ENCODE assay signal across 9 cellular contexts in the genomic region with DNA sequence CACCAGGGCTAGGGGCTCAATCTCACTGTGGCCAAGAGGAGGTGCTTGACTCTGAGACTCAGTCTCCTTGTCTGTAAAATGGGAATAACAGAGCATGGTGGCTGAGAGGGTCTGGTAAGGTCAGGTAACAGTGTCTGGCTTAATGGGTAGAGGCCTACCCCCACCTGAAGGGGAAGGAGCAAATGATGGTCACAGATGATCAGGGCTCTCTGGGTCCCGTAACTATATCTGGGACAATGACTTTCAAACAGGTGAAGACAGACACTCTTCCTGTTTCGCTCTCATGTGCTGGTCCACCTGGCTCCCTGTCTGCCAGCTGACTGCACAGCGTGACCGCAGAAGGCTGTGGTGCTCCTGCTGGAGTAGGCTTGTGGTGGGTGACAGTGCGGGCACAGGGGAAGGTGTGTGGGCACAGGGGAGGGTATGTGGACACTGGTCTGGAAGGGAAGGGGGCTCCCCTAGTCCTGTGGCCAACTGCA. TPM values are rescaled to one million over a fixed set of nuclear protein-coding genes. Genes with fewer than 3 reads are reported as not detected.
DNase-seq lines count a peak whose midpoint lies in the region; ATAC-seq and TF ChIP-seq lines count a peak whose summit lies in the region.
"Had no signal": no experiment of that assay in that cellular context is flagged by ENCODE, and none has a peak within 500 bp of the region (broad histone marks: within the 10 kb centered on the region; RNA-seq: fewer than 3 reads in every experiment).

No MANE protein-coding gene starts in this region.

- no peak overlapping the region for H2BK5ac ChIP-seq in IMR-90 (ENCODE audit: low read depth, low read length, poor library complexity, severe bottlenecking)

- no TSS peak for BruUV-seq in IMR-90 (replicated peaks; lab: Mats Ljungman, UMichigan)

- no peak overlapping the region for H2AK9ac ChIP-seq in IMR-90 (replicated peaks; ENCODE audit: low read depth, low read length, poor library complexity)

- no peak overlapping the region for H3K4me3 ChIP-seq in GM12864 (ENCODE audit: low read depth, low read length)
- H3K4me3 ChIP-seq in IMR-90 (ENCODE audit: insufficient read depth, low read depth, low read length), result no peak overlapping the region

- H3K27ac ChIP-seq in IMR-90 (ENCODE audit: insufficient read depth, low read length), result no peak overlapping the region

- peaks cover 13% of the 10 kb centered on the region for H3K4me1 ChIP-seq in IMR-90 (ENCODE audit: control insufficient read depth, insufficient read depth, low read length)

- H4K91ac ChIP-seq in IMR-90 (ENCODE audit: insufficient read depth, low read depth, low read length), result no peak overlapping the region

- DNase-seq in GM12864 (ENCODE audit: low read depth) (peak; percentile 61), IMR-90 (no peak), kidney tubule cell (ENCODE audit: low spot score) (peak; percentile 44), NCI-H128 (lab: John Stamatoyannopoulos, UW; ENCODE audit: unreplicated experiment) (no peak), GOT3 (lab: John Stamatoyannopoulos, UW) (no peak), NCI-H774 (lab: John Stamatoyannopoulos, UW) (no peak)
- DNase-seq in activated CD4-positive, alpha-beta T cell treated with anti-CD3 and anti-CD28 coated beads, Interleukin-2, amount 50 U/mL, for 1 hour, result no peak
- DNase-seq: effector memory CD4-positive, alpha-beta T cell had no signal

- H2BK120ac ChIP-seq in IMR-90 (ENCODE audit: low read depth, low read length), result no peak overlapping the region

- no peak overlapping the region for H3K56ac ChIP-seq in IMR-90 (ENCODE audit: extremely low read depth, insufficient read depth, low read length)

- in situ Hi-C loops in IMR-90 (cut with MboI; ENCODE audit: low sequenced_read_pairs), result no loop called here

- H3K4me2 ChIP-seq in IMR-90 (ENCODE audit: low read depth, low read length), result no peak overlapping the region

- H3K4ac ChIP-seq in IMR-90 (ENCODE audit: low read depth, low read length), result peak overlapping the region; percentile 41

- H2AK5ac ChIP-seq in IMR-90 (ENCODE audit: low read depth, low read length), result peak overlapping the region; percentile 51

- no peak for TF ChIP-seq RAD21 in IMR-90 (IDR thresholded peaks at IDR 0.05; ENCODE audit: low read length)

- CTCF ChIA-PET in IMR-90 (lab: Yijun Ruan, JAX), result no interaction called here

- no peak overlapping the region for H2BK15ac ChIP-seq in IMR-90 (ENCODE audit: low read depth, low read length)

- WGBS in IMR-90 (ENCODE audit: extremely low coverage in 2 of 2, insufficient read length in 1 of 2), 2 experiments, result 100% methylated on average over 1 of the region's 5 CpGs; no CpG with 5 or more reads in 1 of the 2 experiments

- no peak overlapping the region for H3K18ac ChIP-seq in IMR-90 (ENCODE audit: low read depth, low read length)

- peaks cover 17% of the 10 kb centered on the region; the same call in 1 of the 2 replicates for H3K9me1 ChIP-seq in IMR-90 (ENCODE audit: insufficient read depth, low read length)

- TF ChIP-seq CTCF in GM12864 (IDR thresholded peaks at IDR 0.05; ENCODE audit: low read depth, low read length, missing control alignments), result no peak
- no peak for TF ChIP-seq CTCF in IMR-90 (conservative IDR thresholded peaks at IDR 0.05; ENCODE audit: low read depth, low read length)

- H3K23ac ChIP-seq in IMR-90 (ENCODE audit: low read depth, low read length), result no peak overlapping the region

- no peak overlapping the region for H3K9ac ChIP-seq in IMR-90 (ENCODE audit: low read depth, low read length)

- no peak for TF ChIP-seq POLR2A in IMR-90 (IDR thresholded peaks at IDR 0.05; ENCODE audit: low read depth, low read length)

- H4K5ac ChIP-seq in IMR-90 (ENCODE audit: low read depth, low read length), result no peak overlapping the region

- POLR2A ChIA-PET in IMR-90 (lab: Charles Lee; ENCODE audit: unreplicated experiment), result no interaction called here

- ATAC-seq in GM21381 (IDR thresholded peaks at IDR 0.05; ENCODE audit: unreplicated experiment) (peak; percentile 42), IMR-90 (ENCODE audit: low read depth) (no peak)

- H3K14ac ChIP-seq in IMR-90 (replicated peaks; ENCODE audit: low read depth, low read length), result no peak overlapping the region

- no peak overlapping the region for H2BK20ac ChIP-seq in IMR-90 (ENCODE audit: low read depth, low read length)

- peaks cover 17 to 76% of the 10 kb centered on the region in 2 experiments; a peak in 3 of 4 replicates for H3K79me1 ChIP-seq in IMR-90 (ENCODE audit: low read depth in 1 of 2, low read length in 2 of 2)

- H3K36me3 ChIP-seq in IMR-90 (ENCODE audit: control insufficient read depth, insufficient read depth, low read length), result peaks cover 4% of the 10 kb centered on the region

- dilution Hi-C loops in IMR-90 (cut with HindIII; ENCODE audit: low sequenced_read_pairs, unreplicated experiment), result no loop called here

- H2AFZ ChIP-seq in IMR-90 (replicated peaks; ENCODE audit: low read length, poor library complexity), result no peak overlapping the region

- H3K9me3 ChIP-seq in IMR-90 (ENCODE audit: control insufficient read depth, insufficient read depth, low read length), result no peaks in the 10 kb centered on the region

- no peak overlapping the region for H4K8ac ChIP-seq in IMR-90 (ENCODE audit: low read depth in 2 of 2, low read length in 2 of 2)

- H3K27me3 ChIP-seq in IMR-90 (ENCODE audit: control insufficient read depth, insufficient read depth, low read length), result no peaks in the 10 kb centered on the region

- intact Hi-C loops in IMR-90 (cut with micrococcal nuclease), result no loop called here

- peaks cover 44% of the 10 kb centered on the region for H4K20me1 ChIP-seq in IMR-90 (ENCODE audit: insufficient read depth, low read length)

TF ChIP-seq in IMR-90, 13 proteins besides CTCF, POLR2A, EP300 and RAD21:
- TF ChIP-seq RCOR1 (IDR thresholded peaks at IDR 0.05; ENCODE audit: insufficient replicate concordance, low read length), result no peak
- no peak for TF ChIP-seq RFX5 (IDR thresholded peaks at IDR 0.05; ENCODE audit: low read depth, low read length)
- TF ChIP-seq, protein P1, sequence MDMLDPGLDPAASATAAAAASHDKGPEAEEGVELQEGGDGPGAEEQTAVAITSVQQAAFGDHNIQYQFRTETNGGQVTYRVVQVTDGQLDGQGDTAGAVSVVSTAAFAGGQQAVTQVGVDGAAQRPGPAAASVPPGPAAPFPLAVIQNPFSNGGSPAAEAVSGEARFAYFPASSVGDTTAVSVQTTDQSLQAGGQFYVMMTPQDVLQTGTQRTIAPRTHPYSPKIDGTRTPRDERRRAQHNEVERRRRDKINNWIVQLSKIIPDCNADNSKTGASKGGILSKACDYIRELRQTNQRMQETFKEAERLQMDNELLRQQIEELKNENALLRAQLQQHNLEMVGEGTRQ (IDR thresholded peaks at IDR 0.05; ENCODE audit: low read depth, low read length), result no peak
- TF ChIP-seq FOS (IDR thresholded peaks at IDR 0.05; ENCODE audit: low read depth, low read length), result no peak
- TF ChIP-seq CHD1 (IDR thresholded peaks at IDR 0.05; ENCODE audit: low read depth, low read length), result no peak
- TF ChIP-seq BHLHE40 (IDR thresholded peaks at IDR 0.05; ENCODE audit: low read depth, low read length), result no peak
- TF ChIP-seq NFE2L2 (IDR thresholded peaks at IDR 0.05; ENCODE audit: low read depth, low read length), result no peak
- TF ChIP-seq, protein P2, sequence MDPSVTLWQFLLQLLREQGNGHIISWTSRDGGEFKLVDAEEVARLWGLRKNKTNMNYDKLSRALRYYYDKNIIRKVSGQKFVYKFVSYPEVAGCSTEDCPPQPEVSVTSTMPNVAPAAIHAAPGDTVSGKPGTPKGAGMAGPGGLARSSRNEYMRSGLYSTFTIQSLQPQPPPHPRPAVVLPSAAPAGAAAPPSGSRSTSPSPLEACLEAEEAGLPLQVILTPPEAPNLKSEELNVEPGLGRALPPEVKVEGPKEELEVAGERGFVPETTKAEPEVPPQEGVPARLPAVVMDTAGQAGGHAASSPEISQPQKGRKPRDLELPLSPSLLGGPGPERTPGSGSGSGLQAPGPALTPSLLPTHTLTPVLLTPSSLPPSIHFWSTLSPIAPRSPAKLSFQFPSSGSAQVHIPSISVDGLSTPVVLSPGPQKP (IDR thresholded peaks at IDR 0.05; ENCODE audit: borderline replicate concordance, low read depth, low read length), result no peak
- no peak for TF ChIP-seq CEBPB (IDR thresholded peaks at IDR 0.05; ENCODE audit: low read depth, low read length)
- no peak for TF ChIP-seq MAZ (IDR thresholded peaks at IDR 0.05; ENCODE audit: borderline replicate concordance, low read depth, low read length)

RNA-seq across cellular contexts. Expression of a gene that starts 4.0 kb away (rescaled TPM):
- 1.6 and 1.9 TPM in 2 replicates for total RNA-seq in IMR-90 (2012; rRNA removed)
- 6.1 and 6.3 TPM in 2 replicates for polyA plus RNA-seq in IMR-90 (2012; rRNA removed)
- 3.4 and 8.7 TPM in 2 replicates for polyA plus RNA-seq in IMR-90 (2012; cell fraction: cytosol; rRNA removed)
- 3.6 and 6.1 TPM in 2 replicates for polyA plus RNA-seq in IMR-90 (2012; cell fraction: nucleus; rRNA removed; ENCODE audit: low replicate concordance)

Comparison
In these comparisons a context has a peak if more than half of its experiments do, and no peak if none do; other contexts are left out.
1. DNase-seq: peak in GM12864 (single experiment) and kidney tubule cell (single experiment); none in IMR-90 (single experiment), NCI-H128 (single experiment), GOT3 (single experiment), NCI-H774 (single experiment) and activated CD4-positive, alpha-beta T cell treated with anti-CD3 and anti-CD28 coated beads, Interleukin-2, amount 50 U/mL, for 1 hour (single experiment).